In the genomic region with DNA sequence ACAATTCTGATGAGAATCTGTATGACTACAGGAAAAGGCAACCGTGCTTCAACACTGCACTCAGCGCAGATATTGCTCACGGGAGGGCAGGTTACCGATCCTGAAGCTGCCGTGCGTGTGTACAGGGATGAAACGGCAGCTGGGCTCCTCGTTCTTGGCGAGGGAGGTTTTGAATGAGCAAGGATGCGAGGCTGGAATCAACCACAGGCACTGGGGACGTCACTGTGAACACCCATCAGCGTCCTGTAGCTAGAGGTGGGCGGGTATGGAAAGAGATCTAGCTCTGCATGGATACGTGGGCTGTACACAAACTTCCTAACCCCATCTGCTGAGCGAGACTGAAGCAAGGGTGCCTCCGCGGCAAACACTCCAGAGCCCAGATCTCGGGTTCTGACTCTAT, we compare ENCODE assay signal across 1 cellular context.
TF ChIP-seq lines count a peak whose summit lies in the region.

No MANE protein-coding gene starts in this region.

TF ChIP-seq in SK-N-SH treated with all-trans-retinoic acid at 6 μM for 48 hours, 23 proteins besides CTCF, POLR2A, EP300 and RAD21 (continued from another document):
- TF ChIP-seq, protein P1, sequence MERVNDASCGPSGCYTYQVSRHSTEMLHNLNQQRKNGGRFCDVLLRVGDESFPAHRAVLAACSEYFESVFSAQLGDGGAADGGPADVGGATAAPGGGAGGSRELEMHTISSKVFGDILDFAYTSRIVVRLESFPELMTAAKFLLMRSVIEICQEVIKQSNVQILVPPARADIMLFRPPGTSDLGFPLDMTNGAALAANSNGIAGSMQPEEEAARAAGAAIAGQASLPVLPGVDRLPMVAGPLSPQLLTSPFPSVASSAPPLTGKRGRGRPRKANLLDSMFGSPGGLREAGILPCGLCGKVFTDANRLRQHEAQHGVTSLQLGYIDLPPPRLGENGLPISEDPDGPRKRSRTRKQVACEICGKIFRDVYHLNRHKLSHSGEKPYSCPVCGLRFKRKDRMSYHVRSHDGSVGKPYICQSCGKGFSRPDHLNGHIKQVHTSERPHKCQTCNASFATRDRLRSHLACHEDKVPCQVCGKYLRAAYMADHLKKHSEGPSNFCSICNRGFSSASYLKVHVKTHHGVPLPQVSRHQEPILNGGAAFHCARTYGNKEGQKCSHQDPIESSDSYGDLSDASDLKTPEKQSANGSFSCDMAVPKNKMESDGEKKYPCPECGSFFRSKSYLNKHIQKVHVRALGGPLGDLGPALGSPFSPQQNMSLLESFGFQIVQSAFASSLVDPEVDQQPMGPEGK (CRISPR knock-in tag; IDR thresholded peaks at IDR 0.05; ENCODE audit: borderline replicate concordance) = no peak
- TF ChIP-seq, protein P2, sequence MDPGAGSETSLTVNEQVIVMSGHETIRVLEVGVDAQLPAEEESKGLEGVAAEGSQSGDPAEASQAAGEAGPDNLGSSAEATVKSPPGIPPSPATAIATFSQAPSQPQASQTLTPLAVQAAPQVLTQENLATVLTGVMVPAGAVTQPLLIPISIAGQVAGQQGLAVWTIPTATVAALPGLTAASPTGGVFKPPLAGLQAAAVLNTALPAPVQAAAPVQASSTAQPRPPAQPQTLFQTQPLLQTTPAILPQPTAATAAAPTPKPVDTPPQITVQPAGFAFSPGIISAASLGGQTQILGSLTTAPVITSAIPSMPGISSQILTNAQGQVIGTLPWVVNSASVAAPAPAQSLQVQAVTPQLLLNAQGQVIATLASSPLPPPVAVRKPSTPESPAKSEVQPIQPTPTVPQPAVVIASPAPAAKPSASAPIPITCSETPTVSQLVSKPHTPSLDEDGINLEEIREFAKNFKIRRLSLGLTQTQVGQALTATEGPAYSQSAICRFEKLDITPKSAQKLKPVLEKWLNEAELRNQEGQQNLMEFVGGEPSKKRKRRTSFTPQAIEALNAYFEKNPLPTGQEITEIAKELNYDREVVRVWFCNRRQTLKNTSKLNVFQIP (CRISPR knock-in tag; IDR thresholded peaks at IDR 0.05; ENCODE audit: borderline replicate concordance, low read depth) = no peak
- TF ChIP-seq ZFP30 (CRISPR knock-in tag; IDR thresholded peaks at IDR 0.05) = no peak
- no peak for TF ChIP-seq ZNF8 (CRISPR knock-in tag; IDR thresholded peaks at IDR 0.05)
- TF ChIP-seq ZC3H10 (CRISPR knock-in tag; IDR thresholded peaks at IDR 0.05) = no peak
- TF ChIP-seq, protein P3, sequence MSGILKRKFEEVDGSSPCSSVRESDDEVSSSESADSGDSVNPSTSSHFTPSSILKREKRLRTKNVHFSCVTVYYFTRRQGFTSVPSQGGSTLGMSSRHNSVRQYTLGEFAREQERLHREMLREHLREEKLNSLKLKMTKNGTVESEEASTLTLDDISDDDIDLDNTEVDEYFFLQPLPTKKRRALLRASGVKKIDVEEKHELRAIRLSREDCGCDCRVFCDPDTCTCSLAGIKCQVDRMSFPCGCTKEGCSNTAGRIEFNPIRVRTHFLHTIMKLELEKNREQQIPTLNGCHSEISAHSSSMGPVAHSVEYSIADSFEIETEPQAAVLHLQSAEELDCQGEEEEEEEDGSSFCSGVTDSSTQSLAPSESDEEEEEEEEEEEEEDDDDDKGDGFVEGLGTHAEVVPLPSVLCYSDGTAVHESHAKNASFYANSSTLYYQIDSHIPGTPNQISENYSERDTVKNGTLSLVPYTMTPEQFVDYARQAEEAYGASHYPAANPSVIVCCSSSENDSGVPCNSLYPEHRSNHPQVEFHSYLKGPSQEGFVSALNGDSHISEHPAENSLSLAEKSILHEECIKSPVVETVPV (CRISPR knock-in tag; IDR thresholded peaks at IDR 0.05) = no peak
